11 cellular contexts compared by ENCODE assay signal in genomic region chr6:151497935-151498726, GRCh38. TPM values are rescaled to one million over a fixed set of nuclear protein-coding genes. Genes with fewer than 3 reads are reported as not detected.
DNase-seq lines count a peak whose midpoint lies in the region; ATAC-seq and TF ChIP-seq lines count a peak whose summit lies in the region.
"Had no signal": no experiment of that assay in that cellular context is flagged by ENCODE, and none has a peak within 500 bp of the region (broad histone marks: within the 10 kb centered on the region; RNA-seq: fewer than 3 reads in every experiment).

No MANE protein-coding gene starts in this region.

- no peaks in the 10 kb centered on the region for H3K9me3 ChIP-seq in muscle layer of duodenum (ENCODE audit: control insufficient read depth in 1 of 2, low read length in 2 of 2)
- no peaks in the 10 kb centered on the region for H3K9me3 ChIP-seq in HAP-1
- no peaks in the 10 kb centered on the region for H3K9me3 ChIP-seq in thyroid gland

- no peak for TF ChIP-seq POLR2A in thyroid gland (IDR thresholded peaks at IDR 0.05)

- TF ChIP-seq CTCF in thyroid gland (IDR thresholded peaks at IDR 0.05), result no peak

- intact Hi-C loops in thyroid gland (cut with DNase I), result no loop called here

- DNase-seq in NOMO-1 (lab: John Stamatoyannopoulos, UW; ENCODE audit: unreplicated experiment in 2 of 2) (peak; percentile 77 to 92), NCI-H345 (lab: John Stamatoyannopoulos, UW) (no peak), HAP-1 (ENCODE audit: low spot score in 2 of 2) (no peak), NCI-H1417 treated with DMSO at 0.1 percent for 48 hours (lab: John Stamatoyannopoulos, UW) (no peak), thyroid gland (no peak)
- DNase-seq: effector memory CD4-positive, alpha-beta T cell; midbrain had no signal

- H3K27me3 ChIP-seq in muscle layer of duodenum (ENCODE audit: low read depth, low read length) (no peaks in the 10 kb centered on the region), HAP-1 (ENCODE audit: low read depth) (no peaks in the 10 kb centered on the region), thyroid gland (no peaks in the 10 kb centered on the region)

- WGBS in thyroid gland, 2 donors, result 82 to 93% methylated on average over 1 of the region's 1 CpG

- ATAC-seq in GM19397 (IDR thresholded peaks at IDR 0.05; ENCODE audit: unreplicated experiment) (peak; percentile 66), HG02973 (IDR thresholded peaks at IDR 0.05; ENCODE audit: unreplicated experiment) (peak; percentile 68)

- H3K4me3 ChIP-seq in muscle layer of duodenum (ENCODE audit: low read depth in 1 of 2, low read length in 2 of 2), result no peak overlapping the region
- H3K4me3 ChIP-seq in HAP-1, result no peak overlapping the region
- no peak overlapping the region for H3K4me3 ChIP-seq in thyroid gland (replicated peaks in 1 of 3)

- in situ Hi-C loops in HAP-1 (cut with MboI; ENCODE audit: low sequenced_read_pairs), result no loop called here

- H3K27ac ChIP-seq in muscle layer of duodenum (ENCODE audit: low read length) (peak overlapping the region; percentile 49), thyroid gland (no peak overlapping the region)
- H3K27ac ChIP-seq: RWPE1 had no signal

- H3K4me1 ChIP-seq in muscle layer of duodenum (ENCODE audit: control insufficient read depth in 1 of 2, insufficient read depth in 2 of 2, low read length in 2 of 2) (peaks cover 4 to 13% of the 10 kb centered on the region in 2 donors), HAP-1 (peaks cover 6% of the 10 kb centered on the region), thyroid gland (peaks cover 0 to 13% of the 10 kb centered on the region in 2 donors)

- H3K36me3 ChIP-seq in muscle layer of duodenum (ENCODE audit: control insufficient read depth in 1 of 2, insufficient read depth in 2 of 2, low read length in 2 of 2), result no peaks in the 10 kb centered on the region
- no peaks in the 10 kb centered on the region for H3K36me3 ChIP-seq in HAP-1 (replicated peaks)
- H3K36me3 ChIP-seq in thyroid gland, result no peaks in the 10 kb centered on the region

RNA-seq across cellular contexts. Expression of gene CCDC170, which starts 4.3 kb away (rescaled TPM):
- 1 to 10 TPM; 3.4 to 6.9 (median 4.2) TPM for total RNA-seq in thyroid gland

RNA-seq across cellular contexts. Expression of gene RMND1, which starts 46.2 kb away (rescaled TPM):
- 10 to 100 TPM; 30.2 to 48.5 (median 43.4) TPM for total RNA-seq in thyroid gland

Comparison
In these comparisons a context has a peak if more than half of its experiments do, and no peak if none do; other contexts are left out.
1. DNase-seq: peak in NOMO-1 (2 of 2); none in NCI-H345 (single experiment), HAP-1 (0 of 2), NCI-H1417 treated with DMSO at 0.1 percent for 48 hours (single experiment) and thyroid gland (0 of 2).